In genomic region chr3:52833202-52833601, GRCh38 we compare ENCODE assay signal across 18 cellular contexts. TPM values are rescaled to one million over a fixed set of nuclear protein-coding genes. Genes with fewer than 3 reads are reported as not detected.
DNase-seq lines count a peak whose midpoint lies in the region; ATAC-seq and TF ChIP-seq lines count a peak whose summit lies in the region.
"Had no signal": no experiment of that assay in that cellular context is flagged by ENCODE, and none has a peak within 500 bp of the region (broad histone marks: within the 10 kb centered on the region; RNA-seq: fewer than 3 reads in every experiment).

No MANE protein-coding gene starts in this region.

- H3K4me2 ChIP-seq in osteoblast (ENCODE audit: insufficient read depth, low read length) = no peak overlapping the region

- H3K9me3 ChIP-seq in osteoblast (ENCODE audit: low read depth, low read length) (no peaks in the 10 kb centered on the region), thoracic aorta (no peaks in the 10 kb centered on the region)

- intact Hi-C loops in Right ventricle myocardium inferior (cut with DNase I) = no loop called here
- intact Hi-C loops in Right ventricle myocardium superior (cut with DNase I) = no loop called here

- no peaks in the 10 kb centered on the region for H3K79me2 ChIP-seq in osteoblast (ENCODE audit: insufficient read depth, low read length)

- H3K27me3 ChIP-seq in osteoblast (ENCODE audit: insufficient read depth, low read length) (no peaks in the 10 kb centered on the region), thoracic aorta (replicated peaks; ENCODE audit: insufficient read depth) (no peaks in the 10 kb centered on the region)

- H3K4me3 ChIP-seq in osteoblast (ENCODE audit: insufficient read depth, low read length) (no peak overlapping the region), thoracic aorta (no peak overlapping the region)
- H3K4me3 ChIP-seq: GM23248 had no signal

- ATAC-seq in Right ventricle myocardium inferior (no peak), Right ventricle myocardium superior (ENCODE audit: poor library complexity) (no peak), thoracic aorta (ENCODE audit: insufficient number of reproducible peaks, low FRiP score, low read depth) (no peak), GM19463 (IDR thresholded peaks at IDR 0.05; ENCODE audit: unreplicated experiment) (no peak), HG03565 (IDR thresholded peaks at IDR 0.05; ENCODE audit: unreplicated experiment) (no peak)
- ATAC-seq: HCT116 had no signal

- H3K36me3 ChIP-seq in osteoblast (ENCODE audit: insufficient read depth, low read length) (no peaks in the 10 kb centered on the region), thoracic aorta (no peaks in the 10 kb centered on the region)

- H2AFZ ChIP-seq in osteoblast (ENCODE audit: low read length) = no peak overlapping the region
- H2AFZ ChIP-seq: GM23248 had no signal

- H3K27ac ChIP-seq in osteoblast (ENCODE audit: low read depth, low read length) = no peak overlapping the region
- peak overlapping the region; percentile 15 to 49 for H3K27ac ChIP-seq in thoracic aorta
- H3K27ac ChIP-seq: 22Rv1, GM23248 had no signal

- peak; percentile 37 for DNase-seq in Right ventricle myocardium inferior (ENCODE audit: missing footprints)
- DNase-seq in Right ventricle myocardium superior = no peak
- peak; percentile 10 for DNase-seq in cerebellum (ENCODE audit: low spot score)
- peak; percentile 39 for DNase-seq in osteoblast (ENCODE audit: insufficient read length, low spot score, missing footprints)
- DNase-seq in thoracic aorta (ENCODE audit: low spot score) = no peak
- DNase-seq in ureter (ENCODE audit: low spot score) = no peak
- DNase-seq: AML-193; C1 segment of cervical spinal cord; Calu3; CD4-positive, alpha-beta T cell; DMS 273 treated with DMSO at 0.1 percent for 48 hours; GM23248 had no signal

- H3K4me1 ChIP-seq in osteoblast (ENCODE audit: insufficient read depth, low read length) = peaks cover 21% of the 10 kb centered on the region
- peaks cover 35 to 86% of the 10 kb centered on the region in 2 donors for H3K4me1 ChIP-seq in thoracic aorta (ENCODE audit: control insufficient read depth in 1 of 2, low read depth in 2 of 2)

- H4K20me1 ChIP-seq in osteoblast (ENCODE audit: insufficient read depth, low read length) = peaks cover 12% of the 10 kb centered on the region

- no peak for TF ChIP-seq CTCF in osteoblast (IDR thresholded peaks at IDR 0.05; ENCODE audit: extremely low read depth, low read depth, low read length)
- TF ChIP-seq CTCF in thoracic aorta (IDR thresholded peaks at IDR 0.05) = no peak

RNA-seq across cellular contexts. Expression of gene MUSTN1, which starts 1.6 kb away (rescaled TPM):
- total RNA-seq in Right ventricle myocardium inferior (26.5 TPM), Right ventricle myocardium superior (17.8 TPM), cerebellum (0.82 TPM), osteoblast (1.4 TPM in 1 of 2 replicates, not detected in the other), thoracic aorta (10 to 100 TPM; 21.0 to 33.8 TPM), ureter (15.9 TPM)
- total RNA-seq: Daoy, GM23248, HT-29 had no signal

RNA-seq across cellular contexts. Expression of gene ITIH4, which starts 2.7 kb away (rescaled TPM):
- 5.0 TPM for total RNA-seq in Right ventricle myocardium inferior
- total RNA-seq in Right ventricle myocardium superior = 1.3 TPM
- 8.0 TPM for total RNA-seq in cerebellum
- total RNA-seq in osteoblast = 2.5 and 3.5 TPM in 2 replicates
- total RNA-seq in thoracic aorta = 10 to 100 TPM; 50.6 to 51.4 TPM
- total RNA-seq in ureter = 37.1 TPM
- total RNA-seq: HT-29 had no signal

RNA-seq across cellular contexts. Expression of gene ITIH3, which starts 38.6 kb away (rescaled TPM):
- total RNA-seq in Right ventricle myocardium inferior (0.43 TPM), Right ventricle myocardium superior (0.35 TPM), cerebellum (0.45 TPM), osteoblast (under 0.01 TPM in 1 of 2 replicates, not detected in the other), thoracic aorta (10 to 100 TPM in 1 of 2 donors, 1 to 10 TPM in 1; 2.6 to 14.2 TPM), ureter (4.6 TPM)
- total RNA-seq: Calu3; CD4-positive, alpha-beta T cell; Daoy; GM23248; HT-29 had no signal

RNA-seq across cellular contexts. Expression of gene ITIH1, which starts 55.8 kb away (rescaled TPM):
- total RNA-seq in Right ventricle myocardium inferior (not detected), Right ventricle myocardium superior (not detected), cerebellum (0.18 TPM), osteoblast (not detected in 2 replicates), thoracic aorta (not detected), ureter (not detected)
- total RNA-seq: CD4-positive, alpha-beta T cell; Daoy; GM23248; HT-29 had no signal

Comparison
In these comparisons a context has a peak if more than half of its experiments do, and no peak if none do; other contexts are left out.
1. DNase-seq: peak in Right ventricle myocardium inferior (single experiment), cerebellum (single experiment) and osteoblast (single experiment); none in Right ventricle myocardium superior (single experiment), thoracic aorta (single experiment) and ureter (single experiment).